ENCODE assay signal across 16 cellular contexts in the genomic region with DNA sequence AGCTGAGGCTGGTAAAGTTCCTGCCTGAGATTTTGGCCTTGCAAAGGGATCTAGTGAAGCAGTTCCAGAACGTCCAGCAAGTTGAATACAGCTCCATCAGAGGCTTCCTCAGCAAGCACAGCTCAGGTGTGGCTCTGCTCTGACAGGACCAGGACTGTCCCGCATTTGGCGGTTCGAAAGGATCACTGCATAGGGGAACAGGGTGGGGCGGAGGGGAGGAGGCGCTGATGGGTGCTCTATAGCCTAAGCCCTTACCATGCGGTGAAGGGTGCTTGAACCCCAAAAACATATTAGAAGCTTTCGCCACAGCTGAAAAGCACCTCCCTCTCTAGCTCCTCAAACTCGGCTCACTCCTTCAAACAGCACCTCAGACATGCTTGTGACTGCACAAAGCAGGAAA. TPM values are rescaled to one million over a fixed set of nuclear protein-coding genes. Genes with fewer than 3 reads are reported as not detected.
A peak's percentile ranks its signal among the peaks of the same experiment; 100 is the strongest.
DNase-seq lines count a peak whose midpoint lies in the region; ATAC-seq and TF ChIP-seq lines count a peak whose summit lies in the region.
"Had no signal": no experiment of that assay in that cellular context is flagged by ENCODE, and none has a peak within 500 bp of the region (broad histone marks: within the 10 kb centered on the region; RNA-seq: fewer than 3 reads in every experiment).

No MANE protein-coding gene starts in this region.

- no peak for TF ChIP-seq CTCF in parathyroid adenoma (IDR thresholded peaks at IDR 0.05)

- H3K4me1 Mint-ChIP-seq in activated CD4-positive, alpha-beta T cell treated with anti-CD3 and anti-CD28 coated beads, Interleukin-2, amount 10 ng/mL, durations not matched to agents 24 days and 14 days = no peaks in the 10 kb centered on the region
- H3K4me1 Mint-ChIP-seq in effector memory CD8-positive, alpha-beta T cell (ENCODE audit: low read depth in 2 of 2) = peaks cover 0 to 6% of the 10 kb centered on the region in 2 donors

- H3K4me3 Mint-ChIP-seq in activated CD4-positive, alpha-beta T cell treated with anti-CD3 and anti-CD28 coated beads, Interleukin-2, amount 10 ng/mL, durations not matched to agents 24 days and 14 days = no peak overlapping the region
- H3K4me3 Mint-ChIP-seq in effector memory CD8-positive, alpha-beta T cell = no peak overlapping the region

- no peaks in the 10 kb centered on the region for H3K27me3 Mint-ChIP-seq in activated CD4-positive, alpha-beta T cell treated with anti-CD3 and anti-CD28 coated beads, Interleukin-2, amount 10 ng/mL, durations not matched to agents 24 days and 14 days
- H3K27me3 Mint-ChIP-seq in effector memory CD8-positive, alpha-beta T cell = no peaks in the 10 kb centered on the region

- H3K9ac ChIP-seq in Karpas-422 (ENCODE audit: low read length) (no peak overlapping the region), parathyroid adenoma (no peak overlapping the region)

- no peaks in the 10 kb centered on the region for H3K9me3 Mint-ChIP-seq in activated CD4-positive, alpha-beta T cell treated with anti-CD3 and anti-CD28 coated beads, Interleukin-2, amount 10 ng/mL, durations not matched to agents 24 days and 14 days
- no peaks in the 10 kb centered on the region for H3K9me3 Mint-ChIP-seq in effector memory CD8-positive, alpha-beta T cell

- no peak for ATAC-seq in effector memory CD8-positive, alpha-beta T cell (replicated peaks)
- no peak for ATAC-seq in GM21576 (IDR thresholded peaks at IDR 0.05; ENCODE audit: unreplicated experiment)
- ATAC-seq: PC-3 had no signal

- intact Hi-C loops in activated CD4-positive, alpha-beta T cell treated with anti-CD3 and anti-CD28 coated beads, Interleukin-2, amount 10 ng/mL, durations not matched to agents 24 days and 14 days (cut with micrococcal nuclease) = no loop called here

- H3K27ac ChIP-seq in Karpas-422 (ENCODE audit: low read length) (no peak overlapping the region), parathyroid adenoma (peak overlapping the region; percentile 93)

- H3K4me2 ChIP-seq in Karpas-422 (ENCODE audit: low read depth, low read length, poor library complexity, severe bottlenecking) = no peak overlapping the region
- H3K4me2 ChIP-seq in parathyroid adenoma (ENCODE audit: low read length) = peak overlapping the region; percentile 25

- no peaks in the 10 kb centered on the region for H4K20me1 ChIP-seq in Karpas-422 (ENCODE audit: insufficient read depth, low read depth, low read length)

- H2AFZ ChIP-seq in Karpas-422 (ENCODE audit: low read length) (no peak overlapping the region), parathyroid adenoma (no peak overlapping the region)

- no peaks in the 10 kb centered on the region for H3K27me3 ChIP-seq in Karpas-422 (ENCODE audit: low read length)
- no peaks in the 10 kb centered on the region for H3K27me3 ChIP-seq in parathyroid adenoma (ENCODE audit: control insufficient read depth, insufficient read depth, low read length)

- H3K9me2 ChIP-seq in Karpas-422 (replicated peaks; ENCODE audit: insufficient read depth, low read length) = no peaks in the 10 kb centered on the region

- peak overlapping the region; percentile 35 for H3K27ac Mint-ChIP-seq in activated CD4-positive, alpha-beta T cell treated with anti-CD3 and anti-CD28 coated beads, Interleukin-2, amount 10 ng/mL, durations not matched to agents 24 days and 14 days
- peak overlapping the region; percentile 77 to 88 for H3K27ac Mint-ChIP-seq in effector memory CD8-positive, alpha-beta T cell

- H3K36me3 ChIP-seq in Karpas-422 (ENCODE audit: insufficient read depth, low read length) (no peaks in the 10 kb centered on the region), parathyroid adenoma (ENCODE audit: control insufficient read depth, insufficient read depth, low read length) (no peaks in the 10 kb centered on the region)

- H3K79me2 ChIP-seq in Karpas-422 (ENCODE audit: low read length) (no peaks in the 10 kb centered on the region), parathyroid adenoma (peaks cover 13% of the 10 kb centered on the region)

- DNase-seq in activated CD4-positive, alpha-beta T cell treated with anti-CD3 and anti-CD28 coated beads, Interleukin-2, amount 10 ng/mL, durations not matched to agents 24 days and 14 days = no peak
- DNase-seq in activated CD4-positive, alpha-beta T cell treated with anti-CD3 and anti-CD28 coated beads for 1 hour = no peak
- DNase-seq in Karpas-422 (peak; percentile 24), middle frontal gyrus (ENCODE audit: extremely low spot score, low spot score) (no peak)
- DNase-seq in effector memory CD8-positive, alpha-beta T cell = no peak
- no peak for DNase-seq in stimulated activated CD4-positive, alpha-beta T cell treated with anti-CD3 and anti-CD28 coated beads, Interleukin-15, amount 100 ng/mL, for 24 hours
- DNase-seq: C1 segment of cervical spinal cord, DMS153, EL, KBM-7, NCI-H1092 treated with DMSO at 0.1 percent for 48 hours, NCI-H1694, NCI-H69, PC-3 had no signal

- no peak overlapping the region for H3K4me3 ChIP-seq in Karpas-422 (ENCODE audit: low read length)
- no peak overlapping the region for H3K4me3 ChIP-seq in parathyroid adenoma (ENCODE audit: low read depth, low read length)

- H3K9me3 ChIP-seq in Karpas-422 (ENCODE audit: low read length) = no peaks in the 10 kb centered on the region
- no peaks in the 10 kb centered on the region for H3K9me3 ChIP-seq in parathyroid adenoma (ENCODE audit: control insufficient read depth, low read length)

- H3K36me3 Mint-ChIP-seq in activated CD4-positive, alpha-beta T cell treated with anti-CD3 and anti-CD28 coated beads, Interleukin-2, amount 10 ng/mL, durations not matched to agents 24 days and 14 days (ENCODE audit: low read depth) = peaks cover 87% of the 10 kb centered on the region
- H3K36me3 Mint-ChIP-seq in effector memory CD8-positive, alpha-beta T cell (ENCODE audit: insufficient read depth) = peaks cover 97% of the 10 kb centered on the region

- H3K4me1 ChIP-seq in Karpas-422 (ENCODE audit: low read length) = no peaks in the 10 kb centered on the region
- peaks cover 31% of the 10 kb centered on the region for H3K4me1 ChIP-seq in parathyroid adenoma

RNA-seq across cellular contexts. Expression of gene ENDOV, which starts 29.9 kb away (rescaled TPM):
- 16.3 and 16.4 TPM in 2 replicates for total RNA-seq in activated CD4-positive, alpha-beta T cell treated with anti-CD3 and anti-CD28 coated beads, Interleukin-2, amount 10 ng/mL, durations not matched to agents 24 days and 14 days
- total RNA-seq in Karpas-422 (2014; rRNA removed; shearing (Covaris generic); ENCODE audit: low replicate concordance) = 11.4 and 22.7 TPM in 2 replicates
